In genomic region chr10:5596611-5597341, GRCh38 we compare ENCODE assay signal across 1 cellular context.
TF ChIP-seq lines count a peak whose summit lies in the region.

No MANE protein-coding gene starts in this region.

TF ChIP-seq in SK-N-SH treated with all-trans-retinoic acid at 6 μM for 48 hours, 23 proteins besides CTCF, POLR2A, EP300 and RAD21 (continued from another document):
- TF ChIP-seq PATZ1 (CRISPR knock-in tag; IDR thresholded peaks at IDR 0.05; ENCODE audit: borderline replicate concordance) (no peak), SNAI2 (CRISPR knock-in tag; IDR thresholded peaks at IDR 0.05) (no peak), ZNF565 (CRISPR knock-in tag; conservative IDR thresholded peaks at IDR 0.05; ENCODE audit: low read depth) (no peak), GLIS3 (CRISPR knock-in tag; IDR thresholded peaks at IDR 0.05) (no peak)
